8 cellular contexts compared by ENCODE assay signal in the genomic region with DNA sequence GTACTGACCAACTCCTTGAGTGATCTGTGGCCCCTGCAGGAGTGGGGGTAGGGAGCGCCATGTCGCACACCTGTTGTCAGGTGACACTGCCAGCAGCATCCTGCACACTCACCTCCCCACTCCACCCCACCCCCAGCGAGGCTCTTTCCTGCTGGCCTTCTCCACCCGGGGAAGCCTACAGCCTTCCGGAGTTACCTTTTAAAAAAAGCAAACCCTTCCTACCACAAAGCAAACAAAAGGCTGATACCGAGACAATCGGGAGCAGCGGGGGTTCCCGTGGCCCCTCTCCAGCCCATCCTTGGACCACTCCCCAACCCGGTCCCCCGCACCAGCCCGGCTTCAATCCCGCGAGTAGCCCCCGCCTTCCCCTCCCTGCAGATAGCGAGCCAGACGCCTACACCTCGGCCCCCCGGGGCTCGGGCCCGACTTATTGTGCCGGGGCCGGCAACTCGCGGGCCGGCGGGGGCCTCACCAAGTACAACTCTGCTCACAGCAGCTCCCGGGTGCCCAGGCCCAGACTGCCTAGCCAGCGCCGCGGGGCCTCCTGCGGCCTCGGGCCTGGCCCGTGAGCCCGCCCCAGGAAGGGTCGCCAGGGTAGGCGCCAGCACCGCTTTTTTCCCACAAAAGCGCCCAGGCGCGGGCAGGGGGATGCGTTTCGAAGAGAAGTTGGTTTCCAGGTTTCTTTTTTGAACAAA. TPM values are rescaled to one million over a fixed set of nuclear protein-coding genes. Genes with fewer than 3 reads are reported as not detected.
DNase-seq lines count a peak whose midpoint lies in the region; ATAC-seq and TF ChIP-seq lines count a peak whose summit lies in the region.
"Had no signal": no experiment of that assay in that cellular context is flagged by ENCODE, and none has a peak within 500 bp of the region (broad histone marks: within the 10 kb centered on the region; RNA-seq: fewer than 3 reads in every experiment).

No MANE protein-coding gene starts in this region.

- TF ChIP-seq POLR2A in GM18505 (IDR thresholded peaks at IDR 0.05; ENCODE audit: borderline replicate concordance, extremely low read depth, insufficient read depth, insufficient read length), result peak; percentile 13

- peak overlapping the region; percentile 85 for H3K4me3 Mint-ChIP-seq in progenitor cell of endocrine pancreas (ENCODE audit: low read depth)

- H3K27me3 Mint-ChIP-seq in progenitor cell of endocrine pancreas, result no peaks in the 10 kb centered on the region

- peaks cover 62% of the 10 kb centered on the region for H3K4me1 Mint-ChIP-seq in progenitor cell of endocrine pancreas (ENCODE audit: low read depth)

- H3K27ac Mint-ChIP-seq in progenitor cell of endocrine pancreas, result peak overlapping the region; percentile 95

- TF ChIP-seq CTCF in progenitor cell of endocrine pancreas (IDR thresholded peaks at IDR 0.05; ENCODE audit: unreplicated experiment), result no peak

- DNase-seq in NCI-H2196 treated with DMSO at 0.1 percent for 48 hours (lab: John Stamatoyannopoulos, UW; ENCODE audit: unreplicated experiment) (peak; percentile 24), germinal center (ENCODE audit: low spot score) (peak; percentile 42), progenitor cell of endocrine pancreas (ENCODE audit: low spot score, unreplicated experiment) (no peak), Ammon's horn (ENCODE audit: low spot score) (no peak)
- peak; percentile 62 to 67 for DNase-seq in activated T-cell treated with anti-CD3 and anti-CD28 coated beads, Interleukin-2, amount 50 U/mL, for 48 hours

- peak; percentile 36 for ATAC-seq in GM18505 (IDR thresholded peaks at IDR 0.05; ENCODE audit: unreplicated experiment)
- ATAC-seq in HG02798 (IDR thresholded peaks at IDR 0.05; ENCODE audit: poor library complexity, unreplicated experiment), result peak; percentile 32

- no peaks in the 10 kb centered on the region for H3K9me3 Mint-ChIP-seq in progenitor cell of endocrine pancreas (ENCODE audit: low read depth)

- H3K36me3 Mint-ChIP-seq in progenitor cell of endocrine pancreas (ENCODE audit: insufficient read depth), result no peaks in the 10 kb centered on the region

RNA-seq across cellular contexts. Expression of gene MACROH2A1, which starts 0.7 kb away (rescaled TPM):
- 311 and 319 TPM in 2 replicates for total RNA-seq in progenitor cell of endocrine pancreas

RNA-seq across cellular contexts. Expression of gene DCANP1, which starts 48.8 kb away (rescaled TPM):
- not detected in 2 replicates for total RNA-seq in progenitor cell of endocrine pancreas
- total RNA-seq: glomerular endothelial cell had no signal

RNA-seq across cellular contexts. Expression of gene TIFAB, which starts 53.8 kb away (rescaled TPM):
- not detected in 2 replicates for total RNA-seq in progenitor cell of endocrine pancreas
- total RNA-seq: glomerular endothelial cell had no signal

Comparison
In these comparisons a context has a peak if more than half of its experiments do, and no peak if none do; other contexts are left out.
1. DNase-seq: peak in NCI-H2196 treated with DMSO at 0.1 percent for 48 hours (single experiment), activated T-cell treated with anti-CD3 and anti-CD28 coated beads, Interleukin-2, amount 50 U/mL, for 48 hours (2 of 2) and germinal center (single experiment); none in progenitor cell of endocrine pancreas (single experiment) and Ammon's horn (single experiment).